In genomic region chr7:115078386-115078785, GRCh38 we compare ENCODE assay signal across 10 cellular contexts.
"Had no signal": no experiment of that assay in that cellular context is flagged by ENCODE, and none has a peak within 500 bp of the region (broad histone marks: within the 10 kb centered on the region; RNA-seq: fewer than 3 reads in every experiment).

No MANE protein-coding gene starts in this region.

- FAIRE-seq: H1, H54, HepG2 had no signal

- H2AFZ ChIP-seq: GM23338 had no signal

- H3K27ac Mint-ChIP-seq: GM23338, H9, IgD-negative memory B cell had no signal

- H3K27ac ChIP-seq: HL-60, KMS-11 had no signal

- H3K27me3 Mint-ChIP-seq: IgD-negative memory B cell had no signal

- DNase-seq: H9, HCEC 1CT, KBM-7 had no signal

- H3K4me2 ChIP-seq: GM23338, KMS-11 had no signal

- H3K4me1 Mint-ChIP-seq: H9 had no signal

- H3K4me3 ChIP-seq: GM23338 had no signal

- ATAC-seq: GM23338, HepG2 had no signal

- H3K4me3 Mint-ChIP-seq: GM23338, H9, IgD-negative memory B cell had no signal

- H3K9ac ChIP-seq: KMS-11 had no signal

- H3K9me3 Mint-ChIP-seq: GM23338, H9 had no signal
